Comparison of ENCODE assay signal across 9 cellular contexts in the genomic region with DNA sequence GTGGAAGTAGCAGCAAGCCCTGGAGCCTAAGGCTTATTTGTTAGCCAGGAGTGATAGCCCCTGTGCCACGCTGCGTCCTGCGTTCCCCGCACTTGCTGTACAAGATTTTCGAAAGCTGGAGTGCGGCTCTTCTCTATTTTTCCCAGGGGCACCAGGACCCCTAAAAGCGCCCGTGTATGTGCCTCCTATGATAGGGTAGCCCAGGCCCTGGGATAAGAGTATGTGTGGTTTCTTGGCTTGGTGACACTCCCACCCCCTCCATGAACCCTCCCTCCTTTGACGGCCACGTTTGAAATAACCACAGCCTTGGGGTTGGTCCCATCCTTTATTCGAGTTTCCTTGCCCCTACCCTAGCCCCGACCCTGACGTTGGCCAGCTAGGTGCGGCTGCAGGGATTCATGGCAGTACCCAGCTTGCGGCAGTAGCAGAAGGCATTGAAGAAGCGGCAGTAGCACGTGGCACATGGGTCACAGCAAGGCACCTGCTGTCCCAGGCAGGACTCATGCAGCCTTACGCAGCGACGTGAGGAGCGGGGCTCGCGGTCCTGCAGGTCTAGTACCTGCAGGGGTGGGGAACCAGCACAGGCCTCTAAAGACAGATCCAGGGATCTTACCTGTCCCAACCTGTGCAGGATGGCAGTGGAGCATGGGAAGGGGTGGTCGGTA. TPM values are rescaled to one million over a fixed set of nuclear protein-coding genes. Genes with fewer than 3 reads are reported as not detected.
DNase-seq lines count a peak whose midpoint lies in the region; ATAC-seq, FAIRE-seq and TF ChIP-seq lines count a peak whose summit lies in the region.
"Had no signal": no experiment of that assay in that cellular context is flagged by ENCODE, and none has a peak within 500 bp of the region (broad histone marks: within the 10 kb centered on the region; RNA-seq: fewer than 3 reads in every experiment).

No MANE protein-coding gene starts in this region.

- H3K27me3 ChIP-seq in adipocyte (replicated peaks; ENCODE audit: control insufficient read depth, insufficient read depth, low read length) (no peaks in the 10 kb centered on the region), left lung (no peaks in the 10 kb centered on the region)

- TF ChIP-seq CTCF in left lung (IDR thresholded peaks at IDR 0.05), result no peak
- TF ChIP-seq CTCF in D721Med (IDR thresholded peaks at IDR 0.05; ENCODE audit: insufficient read depth, missing control alignments), result no peak

- POLR2A ChIA-PET in activated CD4-positive, alpha-beta T cell treated with anti-CD3 and anti-CD28 coated beads for 36 hours (lab: Charles Lee), result interaction anchor here (1.7 kb wide), 1 partner anchor 178 kb away, joined by 4 read pairs; the partner anchor contains the start of gene ACD

- H3K9ac ChIP-seq in adipocyte (ENCODE audit: low read length), result peak overlapping the region; percentile 99

- no peaks in the 10 kb centered on the region for H3K9me3 Mint-ChIP-seq in activated CD4-positive, alpha-beta T cell treated with anti-CD3 and anti-CD28 coated beads for 36 hours (ENCODE audit: low read depth)

- peak overlapping the region in 1 of 2 donors; percentile 97 for H3K27ac ChIP-seq in left lung
- H3K27ac ChIP-seq in temporal lobe (ENCODE audit: low read depth, low read length), result peak overlapping the region; percentile 86

- peaks cover 10% of the 10 kb centered on the region for H3K36me3 Mint-ChIP-seq in activated CD4-positive, alpha-beta T cell treated with anti-CD3 and anti-CD28 coated beads for 36 hours (ENCODE audit: low read depth)

- peak overlapping the region; percentile 98 for H3K27ac Mint-ChIP-seq in activated CD4-positive, alpha-beta T cell treated with anti-CD3 and anti-CD28 coated beads for 36 hours

- H3K4me3 ChIP-seq in adipocyte (ENCODE audit: low read length) (peak overlapping the region; percentile 100), left lung (peak overlapping the region; percentile 84 to 98)

- H3K36me3 ChIP-seq in adipocyte (ENCODE audit: control insufficient read depth, insufficient read depth, low read length, severe bottlenecking), result no peaks in the 10 kb centered on the region
- H3K36me3 ChIP-seq in left lung, result peaks cover 0 to 15% of the 10 kb centered on the region in 2 donors

- H3K27me3 Mint-ChIP-seq in activated CD4-positive, alpha-beta T cell treated with anti-CD3 and anti-CD28 coated beads for 36 hours, result no peaks in the 10 kb centered on the region

- H3K4me3 Mint-ChIP-seq in activated CD4-positive, alpha-beta T cell treated with anti-CD3 and anti-CD28 coated beads for 36 hours, result peak overlapping the region; percentile 97

- H3K9me3 ChIP-seq in adipocyte (ENCODE audit: control insufficient read depth, low read length), result no peaks in the 10 kb centered on the region
- no peaks in the 10 kb centered on the region for H3K9me3 ChIP-seq in left lung

- CTCF ChIA-PET in activated CD4-positive, alpha-beta T cell treated with anti-CD3 and anti-CD28 coated beads for 36 hours (lab: Charles Lee), result interaction anchor here (0.7 to 22.2 kb wide), 14 partner anchors 8 to 185 kb away, joined by 3 to 390 read pairs (median 8); partner anchors contain the start of genes C16orf86 and ENKD1

- H3K4me1 ChIP-seq in adipocyte (ENCODE audit: control insufficient read depth, insufficient read depth, low read length) (peaks cover 48% of the 10 kb centered on the region), left lung (peaks cover 15 to 79% of the 10 kb centered on the region in 2 donors)

- ATAC-seq in activated CD4-positive, alpha-beta T cell treated with anti-CD3 and anti-CD28 coated beads for 36 hours, result no peak
- no peak for ATAC-seq in left lung

- peak; percentile 26 for DNase-seq in activated CD4-positive, alpha-beta T cell treated with anti-CD3 and anti-CD28 coated beads for 36 hours
- DNase-seq in activated CD4-positive, alpha-beta T cell treated with anti-CD3 and anti-CD28 coated beads, Interleukin-2, amount 50 U/mL, for 1 hour, result no peak
- DNase-seq in adipocyte (ENCODE audit: low read depth), result no peak
- DNase-seq in left lung, result peak in 1 of 2 donors; percentile 76
- no peak for DNase-seq in iPS-NIHi11 (ENCODE audit: low spot score)
- no peak for DNase-seq in D721Med (ENCODE audit: insufficient read length, low spot score)
- no peak for DNase-seq in OCI-M2 (lab: John Stamatoyannopoulos, UW; ENCODE audit: unreplicated experiment)
- DNase-seq: activated gamma-delta T cell had no signal

- FAIRE-seq in D721Med (lab: Jason Lieb, UNC), result no peak

- intact Hi-C loops in activated CD4-positive, alpha-beta T cell treated with anti-CD3 and anti-CD28 coated beads for 36 hours (cut with DNase I, micrococcal nuclease), result loop anchor here in 1 of 2 experiments (5.0 kb wide), 1 partner anchor 180 kb away; the partner anchor contains the start of genes ACD and PARD6A
- intact Hi-C loops in left lung (cut with DNase I), result no loop called here

- H3K4me1 Mint-ChIP-seq in activated CD4-positive, alpha-beta T cell treated with anti-CD3 and anti-CD28 coated beads for 36 hours, result peaks cover 22% of the 10 kb centered on the region

RNA-seq across cellular contexts. Expression of gene AGRP, which starts 1.0 kb away (rescaled TPM):
- total RNA-seq in activated CD4-positive, alpha-beta T cell treated with anti-CD3 and anti-CD28 coated beads for 36 hours, result not detected
- total RNA-seq in left lung (1 to 10 TPM; 1.5 to 1.9 TPM), temporal lobe (not detected)

RNA-seq across cellular contexts. Expression of gene ATP6V0D1, which starts 1.4 kb away (rescaled TPM):
- 10 to 100 TPM; 16.3 to 17.3 TPM for total RNA-seq in activated CD4-positive, alpha-beta T cell treated with anti-CD3 and anti-CD28 coated beads for 36 hours
- total RNA-seq in left lung (100 to 1,000 TPM; 142 to 185 TPM), temporal lobe (71.1 TPM)

RNA-seq across cellular contexts. Expression of gene RIPOR1, which starts 46.2 kb away (rescaled TPM):
- 10 to 100 TPM; 18.9 to 24.1 TPM for total RNA-seq in activated CD4-positive, alpha-beta T cell treated with anti-CD3 and anti-CD28 coated beads for 36 hours
- total RNA-seq in left lung (100 to 1,000 TPM in 1 of 2 donors, 10 to 100 TPM in 1; 76.4 to 123 TPM), temporal lobe (60.5 TPM)

RNA-seq across cellular contexts. Expression of gene HSD11B2, which starts 51.5 kb away (rescaled TPM):
- 1 to 10 TPM; 2.0 to 2.2 TPM for total RNA-seq in activated CD4-positive, alpha-beta T cell treated with anti-CD3 and anti-CD28 coated beads for 36 hours
- total RNA-seq in left lung (1 to 10 TPM; 2.5 to 3.9 TPM), temporal lobe (not detected)
